Comparison of ENCODE assay signal across 1 cellular context in the genomic region with DNA sequence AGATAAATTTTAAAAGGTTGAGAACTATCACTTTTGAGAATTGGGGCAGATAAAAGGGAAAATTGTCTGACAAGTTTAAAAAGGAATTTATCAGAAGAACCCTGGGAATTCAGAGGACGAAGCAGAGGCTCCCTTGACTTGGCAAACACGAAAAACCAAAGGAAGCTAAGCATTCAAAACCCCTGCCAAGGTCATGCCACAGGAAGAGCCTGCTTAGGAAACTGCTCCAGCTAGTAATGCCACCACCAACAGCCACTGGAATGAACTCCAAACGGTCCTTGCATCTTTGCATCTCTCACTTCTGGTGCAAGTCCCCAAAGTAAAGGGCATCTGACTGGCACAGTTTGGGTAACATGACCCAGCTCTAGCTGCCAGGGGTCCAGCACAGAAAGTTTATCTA.
TF ChIP-seq lines count a peak whose summit lies in the region.

No MANE protein-coding gene starts in this region.

TF ChIP-seq in liver, 16 proteins besides CTCF, POLR2A, EP300 and RAD21 (continued from another document):
- TF ChIP-seq, protein P1, sequence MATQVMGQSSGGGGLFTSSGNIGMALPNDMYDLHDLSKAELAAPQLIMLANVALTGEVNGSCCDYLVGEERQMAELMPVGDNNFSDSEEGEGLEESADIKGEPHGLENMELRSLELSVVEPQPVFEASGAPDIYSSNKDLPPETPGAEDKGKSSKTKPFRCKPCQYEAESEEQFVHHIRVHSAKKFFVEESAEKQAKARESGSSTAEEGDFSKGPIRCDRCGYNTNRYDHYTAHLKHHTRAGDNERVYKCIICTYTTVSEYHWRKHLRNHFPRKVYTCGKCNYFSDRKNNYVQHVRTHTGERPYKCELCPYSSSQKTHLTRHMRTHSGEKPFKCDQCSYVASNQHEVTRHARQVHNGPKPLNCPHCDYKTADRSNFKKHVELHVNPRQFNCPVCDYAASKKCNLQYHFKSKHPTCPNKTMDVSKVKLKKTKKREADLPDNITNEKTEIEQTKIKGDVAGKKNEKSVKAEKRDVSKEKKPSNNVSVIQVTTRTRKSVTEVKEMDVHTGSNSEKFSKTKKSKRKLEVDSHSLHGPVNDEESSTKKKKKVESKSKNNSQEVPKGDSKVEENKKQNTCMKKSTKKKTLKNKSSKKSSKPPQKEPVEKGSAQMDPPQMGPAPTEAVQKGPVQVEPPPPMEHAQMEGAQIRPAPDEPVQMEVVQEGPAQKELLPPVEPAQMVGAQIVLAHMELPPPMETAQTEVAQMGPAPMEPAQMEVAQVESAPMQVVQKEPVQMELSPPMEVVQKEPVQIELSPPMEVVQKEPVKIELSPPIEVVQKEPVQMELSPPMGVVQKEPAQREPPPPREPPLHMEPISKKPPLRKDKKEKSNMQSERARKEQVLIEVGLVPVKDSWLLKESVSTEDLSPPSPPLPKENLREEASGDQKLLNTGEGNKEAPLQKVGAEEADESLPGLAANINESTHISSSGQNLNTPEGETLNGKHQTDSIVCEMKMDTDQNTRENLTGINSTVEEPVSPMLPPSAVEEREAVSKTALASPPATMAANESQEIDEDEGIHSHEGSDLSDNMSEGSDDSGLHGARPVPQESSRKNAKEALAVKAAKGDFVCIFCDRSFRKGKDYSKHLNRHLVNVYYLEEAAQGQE (IDR thresholded peaks at IDR 0.05): no peak
